Comparison of ENCODE assay signal across 17 cellular contexts in genomic region chr4:112520598-112521122, GRCh38. TPM values are rescaled to one million over a fixed set of nuclear protein-coding genes. Genes with fewer than 3 reads are reported as not detected.
DNase-seq lines count a peak whose midpoint lies in the region; ATAC-seq, FAIRE-seq and TF ChIP-seq lines count a peak whose summit lies in the region.
"Had no signal": no experiment of that assay in that cellular context is flagged by ENCODE, and none has a peak within 500 bp of the region (broad histone marks: within the 10 kb centered on the region; RNA-seq: fewer than 3 reads in every experiment).

No MANE protein-coding gene starts in this region.

- H3K56ac ChIP-seq in mesendoderm (ENCODE audit: low read length): no peak overlapping the region

- peaks cover 6% of the 10 kb centered on the region for H3K9me3 Mint-ChIP-seq in CD4-positive, alpha-beta T cell
- peaks cover 2% of the 10 kb centered on the region for H3K9me3 Mint-ChIP-seq in activated T-helper 1 cell treated with anti-CD3 and anti-CD28 coated beads, Interleukin-12 subunit alpha, Interleukin-12 subunit beta, Interleukin-2, Interleukin-4 antibody, amounts not matched to agents 30 ng/mL and 10 ng/mL and 1 ng/mL, durations not matched to agents 14 hours and 24 hours and 36 hours
- H3K9me3 Mint-ChIP-seq in osteocyte (ENCODE audit: unreplicated experiment): no peaks in the 10 kb centered on the region

- no peak overlapping the region for H3K23ac ChIP-seq in mesendoderm (ENCODE audit: low read length)

- H2BK120ac ChIP-seq in mesendoderm (ENCODE audit: low read depth, low read length): no peak overlapping the region

- no peaks in the 10 kb centered on the region for H3K79me2 ChIP-seq in mesendoderm (ENCODE audit: control insufficient read depth, insufficient read depth, low read length)

- H3K4me3 Mint-ChIP-seq in CD4-positive, alpha-beta T cell: peak overlapping the region; percentile 47
- peak overlapping the region; percentile 72 for H3K4me3 Mint-ChIP-seq in activated T-helper 1 cell treated with anti-CD3 and anti-CD28 coated beads, Interleukin-12 subunit alpha, Interleukin-12 subunit beta, Interleukin-2, Interleukin-4 antibody, amounts not matched to agents 30 ng/mL and 10 ng/mL and 1 ng/mL, durations not matched to agents 14 hours and 24 hours and 36 hours
- no peak overlapping the region for H3K4me3 Mint-ChIP-seq in osteocyte (ENCODE audit: unreplicated experiment)
- H3K4me3 Mint-ChIP-seq: CD8-positive, alpha-beta T cell had no signal

- no peak for DNase-seq in CD4-positive, alpha-beta T cell
- DNase-seq in GM12891 (ENCODE audit: insufficient read length, low spot score) (no peak), mesendoderm (peak; percentile 23), osteocyte (ENCODE audit: extremely low spot score, unreplicated experiment) (no peak), DMS79 treated with DMSO at 0.1 percent for 48 hours (lab: John Stamatoyannopoulos, UW) (no peak)
- no peak for DNase-seq in activated T-helper 1 cell treated with anti-CD3 and anti-CD28 coated beads, Interleukin-12 subunit alpha, Interleukin-12 subunit beta, Interleukin-2, Interleukin-4 antibody, amounts not matched to agents 30 ng/mL and 10 ng/mL and 1 ng/mL, durations not matched to agents 14 hours and 24 hours and 36 hours (ENCODE audit: low spot score)
- DNase-seq: anterior cingulate cortex; CD8-positive, alpha-beta T cell; dermis blood vessel endothelial cell; left ventricle myocardium inferior; NCI-H526; SJCRH30 had no signal

- H3K36me3 Mint-ChIP-seq in CD4-positive, alpha-beta T cell (ENCODE audit: low read depth): no peaks in the 10 kb centered on the region
- peaks cover 2% of the 10 kb centered on the region for H3K36me3 Mint-ChIP-seq in activated T-helper 1 cell treated with anti-CD3 and anti-CD28 coated beads, Interleukin-12 subunit alpha, Interleukin-12 subunit beta, Interleukin-2, Interleukin-4 antibody, amounts not matched to agents 30 ng/mL and 10 ng/mL and 1 ng/mL, durations not matched to agents 14 hours and 24 hours and 36 hours (ENCODE audit: low read depth)
- H3K36me3 Mint-ChIP-seq in osteocyte (ENCODE audit: unreplicated experiment): peaks cover 8% of the 10 kb centered on the region
- H3K36me3 Mint-ChIP-seq: CD8-positive, alpha-beta T cell had no signal

- TF ChIP-seq CTCF in CD4-positive, alpha-beta T cell (IDR thresholded peaks at IDR 0.05): no peak
- no peak for TF ChIP-seq CTCF in osteocyte (IDR thresholded peaks at IDR 0.05)

- CTCF ChIA-PET in CD4-positive, alpha-beta T cell (lab: Charles Lee): no interaction called here

- no peak overlapping the region for H2BK5ac ChIP-seq in mesendoderm (ENCODE audit: low read length)

- H3K9ac ChIP-seq in mesendoderm (ENCODE audit: low read length): no peak overlapping the region

- H3K79me1 ChIP-seq in mesendoderm (ENCODE audit: low read length): no peaks in the 10 kb centered on the region

- H2BK15ac ChIP-seq in mesendoderm (replicated peaks; ENCODE audit: low read depth): no peak overlapping the region

- no peak overlapping the region for H3K18ac ChIP-seq in mesendoderm (ENCODE audit: low read length)

- no peak for ATAC-seq in CD4-positive, alpha-beta T cell (ENCODE audit: poor library complexity)
- ATAC-seq in HG03442 (IDR thresholded peaks at IDR 0.05; ENCODE audit: unreplicated experiment) (no peak), HG03521 (IDR thresholded peaks at IDR 0.05; ENCODE audit: unreplicated experiment) (no peak)
- ATAC-seq: CD8-positive, alpha-beta T cell had no signal

- peak overlapping the region; percentile 48 for H3K4me2 ChIP-seq in mesendoderm (ENCODE audit: low read length)

- peak; percentile 78 for FAIRE-seq in GM12891 (lab: Jason Lieb, UNC)

- H3K36me3 ChIP-seq in mesendoderm (ENCODE audit: control insufficient read depth, insufficient read depth, low read length): no peaks in the 10 kb centered on the region
- H3K36me3 ChIP-seq: left ventricle myocardium inferior, prostate gland, SJCRH30 had no signal

- H3K4me1 Mint-ChIP-seq in CD4-positive, alpha-beta T cell (ENCODE audit: low read depth): peaks cover 82% of the 10 kb centered on the region
- peaks cover 77% of the 10 kb centered on the region for H3K4me1 Mint-ChIP-seq in activated T-helper 1 cell treated with anti-CD3 and anti-CD28 coated beads, Interleukin-12 subunit alpha, Interleukin-12 subunit beta, Interleukin-2, Interleukin-4 antibody, amounts not matched to agents 30 ng/mL and 10 ng/mL and 1 ng/mL, durations not matched to agents 14 hours and 24 hours and 36 hours (ENCODE audit: low read depth)
- peaks cover 27% of the 10 kb centered on the region for H3K4me1 Mint-ChIP-seq in osteocyte (ENCODE audit: unreplicated experiment)

- no peak overlapping the region for H3K4me3 ChIP-seq in mesendoderm (ENCODE audit: low read length)
- H3K4me3 ChIP-seq: left ventricle myocardium inferior, prostate gland, SJCRH30 had no signal

- no peak overlapping the region for H3K27ac ChIP-seq in CD4-positive, alpha-beta T cell (ENCODE audit: low read depth, low read length)
- H3K27ac ChIP-seq in mesendoderm (ENCODE audit: low read depth, low read length): no peak overlapping the region
- H3K27ac ChIP-seq: left ventricle myocardium inferior, prostate gland, SJCRH30 had no signal

- H3K9me3 ChIP-seq in CD4-positive, alpha-beta T cell (ENCODE audit: control insufficient read depth, low read length): peaks cover 9% of the 10 kb centered on the region
- H3K9me3 ChIP-seq: left ventricle myocardium inferior, prostate gland, SJCRH30 had no signal

- H3K4me1 ChIP-seq in mesendoderm (ENCODE audit: control insufficient read depth, low read depth, low read length): peaks cover 5% of the 10 kb centered on the region
- H3K4me1 ChIP-seq: prostate gland, SJCRH30 had no signal

- peaks cover 96% of the 10 kb centered on the region for H3K27me3 Mint-ChIP-seq in CD4-positive, alpha-beta T cell
- H3K27me3 Mint-ChIP-seq in activated T-helper 1 cell treated with anti-CD3 and anti-CD28 coated beads, Interleukin-12 subunit alpha, Interleukin-12 subunit beta, Interleukin-2, Interleukin-4 antibody, amounts not matched to agents 30 ng/mL and 10 ng/mL and 1 ng/mL, durations not matched to agents 14 hours and 24 hours and 36 hours (ENCODE audit: insufficient read depth): peaks cover 82% of the 10 kb centered on the region
- H3K27me3 Mint-ChIP-seq in osteocyte (ENCODE audit: unreplicated experiment): peaks cover 95% of the 10 kb centered on the region

- intact Hi-C loops in CD4-positive, alpha-beta T cell (cut with DNase I, micrococcal nuclease): loop anchor here (5.0 kb wide), 2 partner anchors 117 to 288 kb away; partner anchors contain the start of genes AP1AR (in 2 of the 2), LARP7 (in 1 of the 2) and ZGRF1 (in 1 of the 2)
- intact Hi-C loops in activated T-helper 1 cell treated with anti-CD3 and anti-CD28 coated beads, Interleukin-12 subunit alpha, Interleukin-12 subunit beta, Interleukin-2, Interleukin-4 antibody, amounts not matched to agents 30 ng/mL and 10 ng/mL and 1 ng/mL, durations not matched to agents 14 hours and 24 hours and 36 hours (cut with micrococcal nuclease): loop anchor here (5.0 kb wide), 2 partner anchors 242 to 1903 kb away; no protein-coding TSS in a partner anchor

- no peak for TF ChIP-seq POLR2A in GM12891 (IDR thresholded peaks at IDR 0.05; ENCODE audit: low read depth, low read length)

- no peak overlapping the region for H4K5ac ChIP-seq in mesendoderm (ENCODE audit: low read length)

- H3K27ac Mint-ChIP-seq in CD4-positive, alpha-beta T cell: no peak overlapping the region
- no peak overlapping the region for H3K27ac Mint-ChIP-seq in activated T-helper 1 cell treated with anti-CD3 and anti-CD28 coated beads, Interleukin-12 subunit alpha, Interleukin-12 subunit beta, Interleukin-2, Interleukin-4 antibody, amounts not matched to agents 30 ng/mL and 10 ng/mL and 1 ng/mL, durations not matched to agents 14 hours and 24 hours and 36 hours
- no peak overlapping the region for H3K27ac Mint-ChIP-seq in osteocyte (ENCODE audit: unreplicated experiment)

- no CpG with 5 or more reads among the region's 25 CpGs for WGBS in mesendoderm (ENCODE audit: extremely low coverage, insufficient coverage, low lambda C conversion rate)

- POLR2A ChIA-PET in CD4-positive, alpha-beta T cell (lab: Charles Lee): interaction anchor here (1.3 to 1.6 kb wide), 2 partner anchors 9 to 235 kb away, joined by 3 to 4 read pairs; partner anchors contain the start of gene TIFA

- no peak overlapping the region for H2AK5ac ChIP-seq in mesendoderm (ENCODE audit: low read length)

- H4K8ac ChIP-seq in mesendoderm (ENCODE audit: low read depth, low read length): no peak overlapping the region

- H3K27me3 ChIP-seq in CD4-positive, alpha-beta T cell (ENCODE audit: control insufficient read depth, insufficient read depth, low read length): peaks cover 84% of the 10 kb centered on the region
- H3K27me3 ChIP-seq in mesendoderm (ENCODE audit: insufficient read depth, low read length, poor library complexity): peaks cover 60% of the 10 kb centered on the region
- H3K27me3 ChIP-seq: SJCRH30 had no signal

- no peak overlapping the region for H3K4ac ChIP-seq in mesendoderm (ENCODE audit: low read depth, low read length)

TF ChIP-seq in GM12891, 5 proteins besides CTCF, POLR2A, EP300 and RAD21:
- no peak for TF ChIP-seq PAX5 (IDR thresholded peaks at IDR 0.05; ENCODE audit: insufficient read depth, low read length, severe bottlenecking)
- TF ChIP-seq SPI1 (IDR thresholded peaks at IDR 0.05; ENCODE audit: low read depth, low read length): no peak
- no peak for TF ChIP-seq TAF1 (IDR thresholded peaks at IDR 0.05; ENCODE audit: low read depth, low read length)
- TF ChIP-seq POU2F2 (IDR thresholded peaks at IDR 0.05; ENCODE audit: low read depth, low read length): no peak
- no peak for TF ChIP-seq POLR2AphosphoS5 (IDR thresholded peaks at IDR 0.05; ENCODE audit: low read depth, low read length)

RNA-seq across cellular contexts. Expression of gene NEUROG2, which starts 4.7 kb away (rescaled TPM):
- total RNA-seq in CD4-positive, alpha-beta T cell: not detected
- 1.7 TPM for polyA plus RNA-seq in GM12891 (2012; ENCODE audit: low read depth, missing spikeins)
- total RNA-seq in activated T-helper 1 cell treated with anti-CD3 and anti-CD28 coated beads, Interleukin-12 subunit alpha, Interleukin-12 subunit beta, Interleukin-2, Interleukin-4 antibody, amounts not matched to agents 30 ng/mL and 10 ng/mL and 1 ng/mL, durations not matched to agents 14 hours and 24 hours and 36 hours: 0.18 TPM in 1 of 2 replicates, not detected in the other
- not detected for polyA plus RNA-seq in mesendoderm (2013, experiment 1 of 2)
- polyA plus RNA-seq in mesendoderm (2013, experiment 2 of 2): 0.03 TPM
- total RNA-seq in osteocyte: not detected in 2 replicates
- total RNA-seq: CD8-positive, alpha-beta T cell; dermis blood vessel endothelial cell; fibroblast of villous mesenchyme; HT-29; left ventricle myocardium inferior; prostate gland had no signal
